ENCODE assay signal across 29 cellular contexts in the genomic region with DNA sequence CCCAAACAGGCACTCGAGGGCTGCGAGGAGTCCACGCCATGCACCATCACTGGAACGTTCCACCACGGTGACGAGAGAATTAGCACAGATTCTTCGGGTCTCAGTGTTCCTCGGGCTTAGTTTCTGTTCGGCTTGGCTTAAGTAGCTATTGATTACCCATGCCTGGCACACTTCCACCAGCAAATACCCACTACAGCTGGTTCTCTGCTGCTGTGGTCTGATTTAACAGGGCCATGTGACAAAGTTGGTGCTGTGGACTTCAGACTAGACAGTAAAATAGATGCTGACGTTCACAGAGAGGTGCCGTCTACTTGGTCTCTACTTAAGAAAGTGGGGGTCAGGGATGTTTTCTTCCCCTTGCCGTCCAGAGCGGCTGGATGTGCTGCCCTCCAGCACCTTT.
"Had no signal": no experiment of that assay in that cellular context is flagged by ENCODE, and none has a peak within 500 bp of the region (broad histone marks: within the 10 kb centered on the region; RNA-seq: fewer than 3 reads in every experiment).

No MANE protein-coding gene starts in this region.

- H3K4me3 ChIP-seq: left ventricle myocardium inferior, thoracic aorta, upper lobe of right lung had no signal

- H3K4me3 Mint-ChIP-seq: activated CD4-positive, alpha-beta T cell treated with anti-CD3 and anti-CD28 coated beads, Interleukin-2, amount 10 ng/mL, durations not matched to agents 24 days and 14 days; activated CD8-positive, alpha-beta memory T cell treated with anti-CD3 and anti-CD28 coated beads, Interleukin-2, amount 10 ng/mL, durations not matched to agents 7 days and 5 days; activated CD8-positive, alpha-beta T cell treated with anti-CD3 and anti-CD28 coated beads for 36 hours; activated naive CD4-positive, alpha-beta T cell treated with anti-CD3 and anti-CD28 coated beads, Interleukin-2, amount 50 U/mL, for 24 hours; brain; dendritic cell treated with granulocyte-macrophage colony-stimulating factor and Interleukin-4, amounts not matched to agents 40 ng/mL and 50 ng/mL, for 4 days; nephron; T-helper 17 cell had no signal

- H3K9me3 ChIP-seq: left ventricle myocardium inferior, thoracic aorta, upper lobe of right lung had no signal

- DNase-seq: activated CD4-positive, alpha-beta T cell treated with anti-CD3 and anti-CD28 coated beads, Interleukin-2, amount 10 ng/mL, durations not matched to agents 24 days and 14 days; activated CD8-positive, alpha-beta memory T cell treated with anti-CD3 and anti-CD28 coated beads, Interleukin-2, amount 10 ng/mL, durations not matched to agents 7 days and 5 days; activated CD8-positive, alpha-beta T cell treated with anti-CD3 and anti-CD28 coated beads for 36 hours; activated gamma-delta T cell; activated T-cell treated with anti-CD3 and anti-CD28 coated beads for 4 hours; anterior cingulate cortex; caudate nucleus; effector memory CD4-positive, alpha-beta T cell; hippocampal formation; kidney glomerular epithelial cell; left ventricle myocardium inferior; midbrain; occipital lobe; stimulated activated CD4-positive, alpha-beta T cell treated with anti-CD3 and anti-CD28 coated beads, Interleukin-2, amount 100 ng/mL, for 48 hours; stimulated activated CD8-positive, alpha-beta memory T cell treated with anti-CD3 and anti-CD28 coated beads, Interleukin-4, amount 100 ng/mL, for 48 hours; stimulated activated naive CD4-positive, alpha-beta T cell; SW 1271; T-helper 17 cell; upper lobe of right lung had no signal

- H3K27me3 Mint-ChIP-seq: activated CD4-positive, alpha-beta T cell treated with anti-CD3 and anti-CD28 coated beads, Interleukin-2, amount 10 ng/mL, durations not matched to agents 24 days and 14 days; activated CD8-positive, alpha-beta memory T cell treated with anti-CD3 and anti-CD28 coated beads, Interleukin-2, amount 10 ng/mL, durations not matched to agents 7 days and 5 days; activated CD8-positive, alpha-beta T cell treated with anti-CD3 and anti-CD28 coated beads for 36 hours; activated naive CD4-positive, alpha-beta T cell treated with anti-CD3 and anti-CD28 coated beads, Interleukin-2, amount 50 U/mL, for 24 hours; brain; dendritic cell treated with granulocyte-macrophage colony-stimulating factor and Interleukin-4, amounts not matched to agents 40 ng/mL and 50 ng/mL, for 4 days; T-helper 17 cell had no signal

- H3K27me3 ChIP-seq: upper lobe of right lung had no signal

- H3K27ac ChIP-seq: left ventricle myocardium inferior, thoracic aorta, upper lobe of right lung had no signal

- H3K27ac Mint-ChIP-seq: activated CD4-positive, alpha-beta T cell treated with anti-CD3 and anti-CD28 coated beads, Interleukin-2, amount 10 ng/mL, durations not matched to agents 24 days and 14 days; activated CD8-positive, alpha-beta memory T cell treated with anti-CD3 and anti-CD28 coated beads, Interleukin-2, amount 10 ng/mL, durations not matched to agents 7 days and 5 days; activated CD8-positive, alpha-beta T cell treated with anti-CD3 and anti-CD28 coated beads for 36 hours; activated naive CD4-positive, alpha-beta T cell treated with anti-CD3 and anti-CD28 coated beads, Interleukin-2, amount 50 U/mL, for 24 hours; brain; dendritic cell treated with granulocyte-macrophage colony-stimulating factor and Interleukin-4, amounts not matched to agents 40 ng/mL and 50 ng/mL, for 4 days; nephron; T-helper 17 cell had no signal

- H3K9me3 Mint-ChIP-seq: activated CD4-positive, alpha-beta T cell treated with anti-CD3 and anti-CD28 coated beads, Interleukin-2, amount 10 ng/mL, durations not matched to agents 24 days and 14 days; activated CD8-positive, alpha-beta T cell treated with anti-CD3 and anti-CD28 coated beads for 36 hours; activated naive CD4-positive, alpha-beta T cell treated with anti-CD3 and anti-CD28 coated beads, Interleukin-2, amount 50 U/mL, for 24 hours; brain; dendritic cell treated with granulocyte-macrophage colony-stimulating factor and Interleukin-4, amounts not matched to agents 40 ng/mL and 50 ng/mL, for 4 days; nephron had no signal

- FAIRE-seq: endothelial cell of umbilical vein, frontal cortex had no signal

- H3K36me3 ChIP-seq: thoracic aorta had no signal

- ATAC-seq: activated CD4-positive, CD25-positive, alpha-beta regulatory T cell treated with anti-CD3 and anti-CD28 coated beads, Interleukin-2, amount 50 U/mL, for 24 hours; activated CD8-positive, alpha-beta memory T cell treated with anti-CD3 and anti-CD28 coated beads, Interleukin-2, amount 10 ng/mL, durations not matched to agents 7 days and 5 days; activated CD8-positive, alpha-beta T cell treated with anti-CD3 and anti-CD28 coated beads for 36 hours; esophagus mucosa; sciatic nerve; T-helper 17 cell had no signal
